9 cellular contexts compared by ENCODE assay signal in genomic region chr2:185291035-185291647, GRCh38.
DNase-seq lines count a peak whose midpoint lies in the region; ATAC-seq, FAIRE-seq and TF ChIP-seq lines count a peak whose summit lies in the region.
"Had no signal": no experiment of that assay in that cellular context is flagged by ENCODE, and none has a peak within 500 bp of the region (broad histone marks: within the 10 kb centered on the region; RNA-seq: fewer than 3 reads in every experiment).

No MANE protein-coding gene starts in this region.

- H3K27me3 ChIP-seq in vagina = no peaks in the 10 kb centered on the region

- no peaks in the 10 kb centered on the region for H3K9me3 Mint-ChIP-seq in activated CD8-positive, alpha-beta memory T cell treated with anti-CD3 and anti-CD28 coated beads, Interleukin-2, amount 10 ng/mL, durations not matched to agents 7 days and 5 days (ENCODE audit: low read depth)

- intact Hi-C loops in kidney (cut with DNase I) = no loop called here
- intact Hi-C loops in vagina (cut with DNase I) = no loop called here

- no peaks in the 10 kb centered on the region for H3K36me3 Mint-ChIP-seq in activated CD8-positive, alpha-beta memory T cell treated with anti-CD3 and anti-CD28 coated beads, Interleukin-2, amount 10 ng/mL, durations not matched to agents 7 days and 5 days
- H3K36me3 Mint-ChIP-seq: naive thymus-derived CD4-positive, alpha-beta T cell had no signal

- TF ChIP-seq POLR2A in NB4 (IDR thresholded peaks at IDR 0.05; ENCODE audit: extremely low read depth, insufficient read length) (no peak), vagina (IDR thresholded peaks at IDR 0.05) (no peak)

- H3K4me3 ChIP-seq in NB4 (ENCODE audit: low read depth, low read length) = no peak overlapping the region
- H3K4me3 ChIP-seq in kidney (ENCODE audit: low read length in 2 of 2) = no peak overlapping the region
- H3K4me3 ChIP-seq in vagina = no peak overlapping the region

- peak; percentile 39 for FAIRE-seq in kidney (lab: Jason Lieb, UNC)

- no peak overlapping the region for H3K4me3 Mint-ChIP-seq in activated CD8-positive, alpha-beta memory T cell treated with anti-CD3 and anti-CD28 coated beads, Interleukin-2, amount 10 ng/mL, durations not matched to agents 7 days and 5 days
- H3K4me3 Mint-ChIP-seq: naive thymus-derived CD4-positive, alpha-beta T cell had no signal

- no peak overlapping the region for H3K27ac ChIP-seq in kidney (ENCODE audit: low read depth in 2 of 2, low read length in 2 of 2)
- H3K27ac ChIP-seq in vagina = no peak overlapping the region

- H3K27ac Mint-ChIP-seq in activated CD8-positive, alpha-beta memory T cell treated with anti-CD3 and anti-CD28 coated beads, Interleukin-2, amount 10 ng/mL, durations not matched to agents 7 days and 5 days = no peak overlapping the region
- H3K27ac Mint-ChIP-seq: naive thymus-derived CD4-positive, alpha-beta T cell had no signal

- no peaks in the 10 kb centered on the region for H3K9me3 ChIP-seq in kidney (ENCODE audit: control insufficient read depth in 1 of 2, low read length in 2 of 2)
- H3K9me3 ChIP-seq in vagina = no peaks in the 10 kb centered on the region

- H3K27me3 Mint-ChIP-seq in activated CD8-positive, alpha-beta memory T cell treated with anti-CD3 and anti-CD28 coated beads, Interleukin-2, amount 10 ng/mL, durations not matched to agents 7 days and 5 days = no peaks in the 10 kb centered on the region
- H3K27me3 Mint-ChIP-seq: naive thymus-derived CD4-positive, alpha-beta T cell had no signal

- CTCF ChIA-PET in activated CD8-positive, alpha-beta memory T cell treated with anti-CD3 and anti-CD28 coated beads, Interleukin-2, amount 10 ng/mL, durations not matched to agents 7 days and 5 days (lab: Charles Lee) = no interaction called here

- H3K36me3 ChIP-seq in kidney (ENCODE audit: control insufficient read depth in 1 of 2, insufficient read depth in 2 of 2, low read length in 2 of 2) = no peaks in the 10 kb centered on the region
- H3K36me3 ChIP-seq in vagina = no peaks in the 10 kb centered on the region

- peak; percentile 12 for DNase-seq in AG20443 (ENCODE audit: low spot score)
- peak; percentile 67 for DNase-seq in NB4 (ENCODE audit: low read depth)
- DNase-seq in amniotic epithelial cell (ENCODE audit: low read depth) = peak; percentile 62
- DNase-seq in kidney = no peak
- no peak for DNase-seq in activated CD8-positive, alpha-beta memory T cell treated with anti-CD3 and anti-CD28 coated beads, Interleukin-2, amount 10 ng/mL, durations not matched to agents 7 days and 5 days
- DNase-seq in vagina (ENCODE audit: extremely low spot score in 2 of 2) = no peak

- H3K4me1 Mint-ChIP-seq in activated CD8-positive, alpha-beta memory T cell treated with anti-CD3 and anti-CD28 coated beads, Interleukin-2, amount 10 ng/mL, durations not matched to agents 7 days and 5 days = no peaks in the 10 kb centered on the region
- H3K4me1 Mint-ChIP-seq: naive thymus-derived CD4-positive, alpha-beta T cell had no signal

- peak; percentile 86 for TF ChIP-seq CTCF in NB4 (IDR thresholded peaks at IDR 0.05; ENCODE audit: low read depth, low read length)
- TF ChIP-seq CTCF in kidney (IDR thresholded peaks at IDR 0.05; ENCODE audit: borderline replicate concordance, extremely low read depth, insufficient read depth) = peak; percentile 64
- TF ChIP-seq CTCF in vagina (IDR thresholded peaks at IDR 0.05) = peak in 1 of 3 experiments; percentile 19

- no peak overlapping the region for H3K9ac ChIP-seq in kidney (ENCODE audit: low read length in 2 of 2)

- H3K4me1 ChIP-seq in kidney (ENCODE audit: control insufficient read depth in 1 of 2, insufficient read depth in 1 of 2, low read depth in 1 of 2, low read length in 2 of 2) (no peaks in the 10 kb centered on the region), vagina (no peaks in the 10 kb centered on the region)

- ATAC-seq in GM18498 (IDR thresholded peaks at IDR 0.05; ENCODE audit: unreplicated experiment) (peak; percentile 99), HG02759 (IDR thresholded peaks at IDR 0.05; ENCODE audit: unreplicated experiment) (peak; percentile 97)
- no peak for ATAC-seq in activated CD8-positive, alpha-beta memory T cell treated with anti-CD3 and anti-CD28 coated beads, Interleukin-2, amount 10 ng/mL, durations not matched to agents 7 days and 5 days
- ATAC-seq: naive thymus-derived CD4-positive, alpha-beta T cell had no signal

Comparison
In these comparisons a context has a peak if more than half of its experiments do, and no peak if none do; other contexts are left out.
1. DNase-seq: peak in AG20443 (single experiment), NB4 (single experiment) and amniotic epithelial cell (single experiment); none in kidney (single experiment), activated CD8-positive, alpha-beta memory T cell treated with anti-CD3 and anti-CD28 coated beads, Interleukin-2, amount 10 ng/mL, durations not matched to agents 7 days and 5 days (single experiment) and vagina (0 of 2).